ENCODE assay signal across 33 cellular contexts in genomic region chr7:16592395-16592794, GRCh38.
"Had no signal": no experiment of that assay in that cellular context is flagged by ENCODE, and none has a peak within 500 bp of the region (broad histone marks: within the 10 kb centered on the region; RNA-seq: fewer than 3 reads in every experiment).

No MANE protein-coding gene starts in this region.

- H3K9ac ChIP-seq: SK-N-SH had no signal

- DNase-seq: activated CD4-positive, alpha-beta memory T cell treated with anti-CD3 and anti-CD28 coated beads, Interleukin-2, amount 10 ng/mL, durations not matched to agents 7 days and 5 days; activated CD4-positive, alpha-beta T cell treated with anti-CD3 and anti-CD28 coated beads for 4 hours; activated CD4-positive, CD25-positive, alpha-beta regulatory T cell treated with anti-CD3 and anti-CD28 coated beads, Interleukin-2, amount 50 U/mL, for 72 hours; activated CD8-positive, alpha-beta memory T cell treated with anti-CD3 and anti-CD28 coated beads for 24 hours; activated CD8-positive, alpha-beta memory T cell treated with anti-CD3 and anti-CD28 coated beads, Interleukin-2, amount 10 ng/mL, durations not matched to agents 7 days and 5 days; activated CD8-positive, alpha-beta memory T cell treated with anti-CD3 and anti-CD28 coated beads, Interleukin-2, amount 50 U/mL, for 48 hours; activated effector memory CD4-positive, alpha-beta T cell treated with anti-CD3 and anti-CD28 coated beads, Interleukin-2, amount 50 U/mL, for 16 hours; activated naive CD4-positive, alpha-beta T cell; activated naive CD4-positive, alpha-beta T cell treated with anti-CD3 and anti-CD28 coated beads, Interleukin-2, amount 50 U/mL, for 16 hours; activated naive CD8-positive, alpha-beta T cell treated with anti-CD3 and anti-CD28 coated beads for 36 hours; activated T-cell treated with anti-CD3 and anti-CD28 coated beads, Interleukin-2, amount 50 U/mL, for 72 hours; amniotic stem cell; aorta; brain microvascular endothelial cell; NCI-H1105; NCI-H1417 treated with DMSO at 0.1 percent for 48 hours; NCI-H187 treated with DMSO at 0.1 percent for 48 hours; NCI-H2081; NCI-H2171 treated with DMSO at 0.1 percent for 48 hours; NCI-H226; NCI-H446 treated with DMSO at 0.1 percent for 48 hours; NCI-H69; NCI-H82; NK-92 treated with Interleukin-12 subunit alpha and Interleukin-12 subunit beta, amount 100 ng/mL, for 24 hours; PC-3; Peyer's patch; RPMI8226; SHP77 treated with DMSO at 0.1 percent for 48 hours; SK-N-SH had no signal

- H3K4me2 ChIP-seq: SK-N-SH had no signal

- FAIRE-seq: TTC549 had no signal

- H3K4me1 ChIP-seq: Peyer's patch, SJSA1 had no signal

- H3K27me3 ChIP-seq: brain microvascular endothelial cell, Peyer's patch, SJSA1 had no signal

- H3K27ac ChIP-seq: brain microvascular endothelial cell, Peyer's patch, SJSA1 had no signal

- H3K4me3 ChIP-seq: Peyer's patch, SJSA1 had no signal

- ATAC-seq: activated CD8-positive, alpha-beta memory T cell treated with anti-CD3 and anti-CD28 coated beads, Interleukin-2, amount 10 ng/mL, durations not matched to agents 7 days and 5 days; activated T-cell treated with anti-CD3 and anti-CD28 coated beads, Interleukin-2, amount 50 U/mL, for 72 hours; activated T-helper 17 cell treated with anti-CD3 and anti-CD28 coated beads, Interleukin-2, amount 50 U/mL, for 72 hours; PC-3; WTC11 had no signal

- H3K9me3 ChIP-seq: Peyer's patch, SJSA1, SK-N-SH had no signal

- H3K36me3 ChIP-seq: brain microvascular endothelial cell, Peyer's patch, SJSA1 had no signal
